ENCODE assay signal across 19 cellular contexts in genomic region chr17:43554857-43555256, GRCh38. TPM values are rescaled to one million over a fixed set of nuclear protein-coding genes. Genes with fewer than 3 reads are reported as not detected.
DNase-seq lines count a peak whose midpoint lies in the region; ATAC-seq and TF ChIP-seq lines count a peak whose summit lies in the region.
"Had no signal": no experiment of that assay in that cellular context is flagged by ENCODE, and none has a peak within 500 bp of the region (broad histone marks: within the 10 kb centered on the region; RNA-seq: fewer than 3 reads in every experiment).

No MANE protein-coding gene starts in this region.

- DNase-seq in H7 = peak; percentile 52
- no peak for DNase-seq in WTC11 (ENCODE audit: low spot score)
- peak; percentile 29 for DNase-seq in iPS-NIHi7 (ENCODE audit: extremely low spot score)
- DNase-seq in transverse colon = no peak
- DNase-seq in NAMALWA (ENCODE audit: low spot score) = no peak
- DNase-seq in NCI-H1417 (lab: John Stamatoyannopoulos, UW) = no peak
- DNase-seq: BE2C; CD4-positive, CD25-positive, alpha-beta regulatory T cell; DMS79; HCEC 1CT; KG1; NCI-H1105; NCI-H2081 treated with DMSO at 0.1 percent for 48 hours; NCI-H2171 treated with DMSO at 0.1 percent for 48 hours; NCI-H446; SJCRH30; T-cell had no signal

- in situ Hi-C loops in transverse colon (cut with MboI; ENCODE audit: low pct_ligation_motif_present in 1 of 4, low pct_unique_long_range_greater_than_20kb in 1 of 4, low sequenced_read_pairs in 3 of 4) = no loop called here

- 34 to 48% methylated on average over 6 of the region's 6 CpGs for whole genome bisulfite sequencing in transverse colon (ENCODE audit: low coverage in 1 of 2), 2 donors

- peak overlapping the region; percentile 52 to 71 (median 68) for H3K27ac ChIP-seq in transverse colon
- H3K27ac ChIP-seq: SJCRH30 had no signal

- H3K9me3 ChIP-seq in transverse colon = no peaks in the 10 kb centered on the region
- H3K9me3 ChIP-seq: BE2C, SJCRH30 had no signal

- H3K27ac Mint-ChIP-seq in WTC11 = peak overlapping the region; percentile 69; the same call in 1 of the 2 replicates
- H3K27ac Mint-ChIP-seq: CD4-positive, CD25-positive, alpha-beta regulatory T cell; T-cell had no signal

- no peak overlapping the region for H3K4me3 Mint-ChIP-seq in WTC11
- H3K4me3 Mint-ChIP-seq: CD4-positive, CD25-positive, alpha-beta regulatory T cell; T-cell had no signal

- no peaks in the 10 kb centered on the region; the same call in 1 of the 2 replicates for H3K27me3 Mint-ChIP-seq in WTC11 (ENCODE audit: low read depth)

- CTCF ChIA-PET in WTC11 (lab: Charles Lee) = interaction anchor here (1.4 kb wide), 2 partner anchors 14 to 22 kb away, joined by 3 to 6 read pairs; no protein-coding TSS in a partner anchor

- intact Hi-C loops in transverse colon (cut with DNase I; ENCODE audit: low total_unique reads) = no loop called here

- TF ChIP-seq CTCF in WTC11 (IDR thresholded peaks at IDR 0.05) (no peak), transverse colon (IDR thresholded peaks at IDR 0.05) (no peak)

- H3K4me1 Mint-ChIP-seq in WTC11 = peaks cover 54% of the 10 kb centered on the region
- H3K4me1 Mint-ChIP-seq: T-cell had no signal

- peaks cover 8 to 47% (median 32%) of the 10 kb centered on the region in 4 donors for H3K4me1 ChIP-seq in transverse colon
- H3K4me1 ChIP-seq: BE2C, SJCRH30 had no signal

- 0 out of 2 replicates have a peak, but pooled peaks cover 3% of the 10 kb centered on the region for H3K9me3 Mint-ChIP-seq in WTC11
- H3K9me3 Mint-ChIP-seq: CD4-positive, CD25-positive, alpha-beta regulatory T cell; T-cell had no signal

- H3K4me3 ChIP-seq in H7 (ENCODE audit: insufficient read depth, low read depth, low read length) = no peak overlapping the region
- no peak overlapping the region for H3K4me3 ChIP-seq in transverse colon
- H3K4me3 ChIP-seq: SJCRH30 had no signal

- H3K36me3 ChIP-seq in H7 (replicated peaks; ENCODE audit: control insufficient read depth, insufficient read depth, low read length) (no peaks in the 10 kb centered on the region), transverse colon (no peaks in the 10 kb centered on the region)
- H3K36me3 ChIP-seq: BE2C, SJCRH30 had no signal

- no peaks in the 10 kb centered on the region for H3K36me3 Mint-ChIP-seq in WTC11

- POLR2A ChIA-PET in WTC11 (lab: Charles Lee) = no interaction called here

- peak; percentile 25; the same call in 1 of the 2 replicates for ATAC-seq in WTC11
- no peak for ATAC-seq in HG03095 (IDR thresholded peaks at IDR 0.05; ENCODE audit: unreplicated experiment)
- ATAC-seq: T-cell had no signal

- TF ChIP-seq EP300 in transverse colon (IDR thresholded peaks at IDR 0.05; ENCODE audit: low read depth) = no peak

- TF ChIP-seq POLR2A in transverse colon (IDR thresholded peaks at IDR 0.05) = no peak

- H3K27me3 ChIP-seq in H7 (ENCODE audit: control insufficient read depth, insufficient read depth, low read length) (no peaks in the 10 kb centered on the region), transverse colon (peaks cover 5% of the 10 kb centered on the region)
- H3K27me3 ChIP-seq: BE2C had no signal

TF ChIP-seq in WTC11, 78 proteins besides CTCF, POLR2A, EP300 and RAD21:
- peak; percentile 61 for TF ChIP-seq ZNF423 (CRISPR knock-in tag; IDR thresholded peaks at IDR 0.05)
- TF ChIP-seq ZNF671 (CRISPR knock-in tag; IDR thresholded peaks at IDR 0.05) = no peak
- TF ChIP-seq ZNF396 (CRISPR knock-in tag; IDR thresholded peaks at IDR 0.05; ENCODE audit: borderline replicate concordance) = no peak
- TF ChIP-seq HMGA2 (CRISPR knock-in tag; IDR thresholded peaks at IDR 0.05) = no peak
TF ChIP-seq in WTC11: peak in this region for 1.

RNA-seq across cellular contexts. Expression of gene ETV4, which starts 8.7 kb away (rescaled TPM):
- 186 and 191 TPM in 2 replicates for total RNA-seq in H7 (2014; rRNA removed; shearing (Covaris generic))
- total RNA-seq in WTC11 (2021) = 147 to 195 TPM (median 147 TPM) in 3 replicates
- total RNA-seq in transverse colon = 1 to 10 TPM in 1 of 4 donors, under 1 TPM in 1, not detected in 2; 0.41 to 1.3 TPM
- total RNA-seq: CD4-positive, CD25-positive, alpha-beta regulatory T cell; OCI-LY7 had no signal

Comparison
In these comparisons a context has a peak if more than half of its experiments do, and no peak if none do; other contexts are left out.
1. DNase-seq: peak in H7 (single experiment) and iPS-NIHi7 (single experiment); none in WTC11 (single experiment), transverse colon (single experiment), NAMALWA (single experiment) and NCI-H1417 (0 of 3).
2. RNA of gene ETV4, which starts 8.7 kb away (total RNA-seq): 147 to 195 TPM in WTC11 and 186 to 191 TPM in H7; 0.41 to 1.3 TPM in transverse colon; every median in the first group is over 10 times any median in the second.